Comparison of ENCODE assay signal across 1 cellular context in genomic region chr12:54004063-54004840, GRCh38.
TF ChIP-seq lines count a peak whose summit lies in the region.

No MANE protein-coding gene starts in this region.

TF ChIP-seq in K562, 482 proteins besides CTCF, POLR2A, EP300 and RAD21:
- no peak for TF ChIP-seq PHF21A (IDR thresholded peaks at IDR 0.05; ENCODE audit: borderline replicate concordance, low read depth)
- TF ChIP-seq ATF4 (CRISPR knock-in tag; IDR thresholded peaks at IDR 0.05) = no peak
- no peak for TF ChIP-seq NFATC3 (IDR thresholded peaks at IDR 0.05)
- no peak for TF ChIP-seq ZNF384 (IDR thresholded peaks at IDR 0.05; ENCODE audit: low read depth, low read length)
- no peak for TF ChIP-seq TAF7 (tag; IDR thresholded peaks at IDR 0.05)
- no peak for TF ChIP-seq IRF2 (CRISPR knock-in tag; IDR thresholded peaks at IDR 0.05)
- no peak for TF ChIP-seq ELK3 (CRISPR knock-in tag; IDR thresholded peaks at IDR 0.05)
- no peak for TF ChIP-seq NFIX (CRISPR knock-in tag; IDR thresholded peaks at IDR 0.05; ENCODE audit: low read depth)
- no peak for TF ChIP-seq CREM (IDR thresholded peaks at IDR 0.05; ENCODE audit: low read depth)
- no peak for TF ChIP-seq ZNF146 (CRISPR knock-in tag; IDR thresholded peaks at IDR 0.05; ENCODE audit: unreplicated experiment)
- TF ChIP-seq GATA2 (CRISPR knock-in tag; IDR thresholded peaks at IDR 0.05) = no peak
- TF ChIP-seq MYNN (IDR thresholded peaks at IDR 0.05) = no peak
- TF ChIP-seq MYNN (CRISPR knock-in tag; IDR thresholded peaks at IDR 0.05) = no peak
- TF ChIP-seq TFAP4 (CRISPR knock-in tag; IDR thresholded peaks at IDR 0.05; ENCODE audit: borderline replicate concordance) = 0 out of 2 replicates have a peak, but pooled peaks have one; percentile 28
- 0 out of 4 replicates have a peak, but pooled peaks of 1 of the 2 experiments have one; percentile 22 for TF ChIP-seq KDM1A (IDR thresholded peaks at IDR 0.05)
- no peak for TF ChIP-seq ZNF311 (CRISPR knock-in tag; IDR thresholded peaks at IDR 0.05)
- TF ChIP-seq MEIS2 (IDR thresholded peaks at IDR 0.05; ENCODE audit: partially characterized antibody) = no peak
- peak; percentile 39; the same call in 1 of the 2 replicates for TF ChIP-seq SMC3 (conservative IDR thresholded peaks at IDR 0.05; ENCODE audit: insufficient read depth, low read depth, low read length)
- no peak for TF ChIP-seq NCOA4 (IDR thresholded peaks at IDR 0.05; ENCODE audit: partially characterized antibody)
- TF ChIP-seq NUFIP1 (IDR thresholded peaks at IDR 0.05; ENCODE audit: partially characterized antibody) = no peak
- peak; percentile 39; the same call in 1 of the 2 replicates for TF ChIP-seq TCF3 (CRISPR knock-in tag; IDR thresholded peaks at IDR 0.05)
- TF ChIP-seq ZBTB7A (IDR thresholded peaks at IDR 0.05; ENCODE audit: borderline replicate concordance, control insufficient read depth, low read depth, low read length) = peak; percentile 47; the same call in 1 of the 2 replicates
- TF ChIP-seq HMBOX1 (IDR thresholded peaks at IDR 0.05) = no peak
- TF ChIP-seq CBFA2T3 (IDR thresholded peaks at IDR 0.05) = peak; percentile 55
- TF ChIP-seq CUX1 (CRISPR knock-in tag; IDR thresholded peaks at IDR 0.05) = no peak
- peak; percentile 37; the same call in 1 of the 2 replicates for TF ChIP-seq ARID1B (IDR thresholded peaks at IDR 0.05)
- TF ChIP-seq STAT5A (IDR thresholded peaks at IDR 0.05; ENCODE audit: borderline replicate concordance, low read length) = peak; percentile 42; the same call in 1 of the 2 replicates
- TF ChIP-seq ESRRA (IDR thresholded peaks at IDR 0.05; ENCODE audit: borderline replicate concordance, low read depth) = no peak
